20 cellular contexts compared by ENCODE assay signal in the genomic region with DNA sequence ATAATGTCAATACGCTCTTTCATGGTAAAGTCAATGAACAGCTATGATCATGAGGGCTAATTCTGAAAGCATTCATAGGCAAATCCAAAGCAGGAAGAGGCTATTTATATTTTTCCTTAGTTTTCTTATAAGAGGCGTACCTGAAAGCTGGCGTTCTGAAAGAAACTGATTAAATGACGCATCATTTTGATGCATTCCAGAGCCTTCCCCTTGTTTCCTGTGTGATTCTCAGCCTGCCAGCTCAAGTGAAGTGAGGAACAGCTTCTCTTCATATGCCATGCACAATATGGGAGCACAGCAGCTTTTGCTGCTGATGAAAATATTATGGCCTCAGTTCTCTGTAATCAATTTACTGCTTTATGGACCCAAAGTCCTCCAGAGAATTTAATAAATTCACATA.
"Had no signal": no experiment of that assay in that cellular context is flagged by ENCODE, and none has a peak within 500 bp of the region (broad histone marks: within the 10 kb centered on the region; RNA-seq: fewer than 3 reads in every experiment).

No MANE protein-coding gene starts in this region.

- H3K27me3 Mint-ChIP-seq: activated naive CD4-positive, alpha-beta T cell treated with anti-CD3 and anti-CD28 coated beads, Interleukin-2, amount 10 ng/mL, durations not matched to agents 7 days and 5 days had no signal

- H3K4me3 Mint-ChIP-seq: activated CD4-positive, alpha-beta memory T cell treated with anti-CD3 and anti-CD28 coated beads, Interleukin-2, amount 10 ng/mL, durations not matched to agents 7 days and 5 days; activated CD4-positive, alpha-beta T cell treated with anti-CD3 and anti-CD28 coated beads, Interleukin-2, amount 10 ng/mL, durations not matched to agents 7 days and 5 days; activated naive CD4-positive, alpha-beta T cell treated with anti-CD3 and anti-CD28 coated beads, Interleukin-2, amount 10 ng/mL, durations not matched to agents 7 days and 5 days; activated T-cell treated with anti-CD3 and anti-CD28 coated beads, Interleukin-2, amount 50 U/mL, for 24 hours; natural killer cell treated with Interleukin-12 subunit alpha and Interleukin-12 subunit beta and Interleukin-15 and Interleukin-18, amount 100 ng/mL, for 72 hours; stimulated activated naive B cell treated with anti-CD40 and anti-IgM and Interleukin-4, amounts not matched to agents 10 μg/mL and 1 μg/mL and 100 μg/mL, for 72 hours had no signal

- DNase-seq: activated CD4-positive, alpha-beta memory T cell treated with anti-CD3 and anti-CD28 coated beads, Interleukin-2, amount 10 ng/mL, durations not matched to agents 7 days and 5 days; activated CD4-positive, alpha-beta T cell treated with anti-CD3 and anti-CD28 coated beads, Interleukin-2, amount 10 ng/mL, durations not matched to agents 7 days and 5 days; activated CD4-positive, CD25-positive, alpha-beta regulatory T cell treated with anti-CD3 and anti-CD28 coated beads, Interleukin-2, amount 50 U/mL, for 72 hours; activated CD8-positive, alpha-beta memory T cell treated with anti-CD3 and anti-CD28 coated beads, Interleukin-2, amount 50 U/mL, for 48 hours; activated gamma-delta T cell; activated naive CD4-positive, alpha-beta T cell treated with anti-CD3 and anti-CD28 coated beads, Interleukin-2, amount 10 ng/mL, durations not matched to agents 7 days and 5 days; activated T-cell treated with anti-CD3 and anti-CD28 coated beads, Interleukin-2, amount 50 U/mL, for 24 hours; amygdala; caudate nucleus; glutamatergic neuron; left cardiac atrium; left ventricle myocardium superior; mucosa of descending colon; stimulated activated CD4-positive, alpha-beta T cell treated with anti-CD3 and anti-CD28 coated beads, Interleukin-1b, Interleukin-23, amount 100 ng/mL, for 48 hours; stimulated activated naive B cell treated with anti-CD40 and anti-IgM and Interleukin-4, amounts not matched to agents 10 μg/mL and 1 μg/mL and 100 μg/mL, for 72 hours; T1000; testis; transverse colon had no signal

- ATAC-seq: esophagus mucosa; left cardiac atrium; left ventricle myocardium superior; mucosa of descending colon; natural killer cell treated with Interleukin-12 subunit alpha and Interleukin-12 subunit beta and Interleukin-15 and Interleukin-18, amount 100 ng/mL, for 72 hours; stimulated activated naive B cell treated with anti-CD40 and anti-IgM and Interleukin-4, amounts not matched to agents 10 μg/mL and 1 μg/mL and 100 μg/mL, for 72 hours had no signal

- H3K9me3 Mint-ChIP-seq: activated CD4-positive, alpha-beta memory T cell treated with anti-CD3 and anti-CD28 coated beads, Interleukin-2, amount 10 ng/mL, durations not matched to agents 7 days and 5 days; activated CD4-positive, alpha-beta T cell treated with anti-CD3 and anti-CD28 coated beads, Interleukin-2, amount 10 ng/mL, durations not matched to agents 7 days and 5 days; activated naive CD4-positive, alpha-beta T cell treated with anti-CD3 and anti-CD28 coated beads, Interleukin-2, amount 10 ng/mL, durations not matched to agents 7 days and 5 days; activated T-cell treated with anti-CD3 and anti-CD28 coated beads, Interleukin-2, amount 50 U/mL, for 24 hours; natural killer cell treated with Interleukin-12 subunit alpha and Interleukin-12 subunit beta and Interleukin-15 and Interleukin-18, amount 100 ng/mL, for 72 hours; stimulated activated naive B cell treated with anti-CD40 and anti-IgM and Interleukin-4, amounts not matched to agents 10 μg/mL and 1 μg/mL and 100 μg/mL, for 72 hours had no signal

- H3K27ac Mint-ChIP-seq: activated CD4-positive, alpha-beta memory T cell treated with anti-CD3 and anti-CD28 coated beads, Interleukin-2, amount 10 ng/mL, durations not matched to agents 7 days and 5 days; activated CD4-positive, alpha-beta T cell treated with anti-CD3 and anti-CD28 coated beads, Interleukin-2, amount 10 ng/mL, durations not matched to agents 7 days and 5 days; activated naive CD4-positive, alpha-beta T cell treated with anti-CD3 and anti-CD28 coated beads, Interleukin-2, amount 10 ng/mL, durations not matched to agents 7 days and 5 days; activated T-cell treated with anti-CD3 and anti-CD28 coated beads, Interleukin-2, amount 50 U/mL, for 24 hours; natural killer cell treated with Interleukin-12 subunit alpha and Interleukin-12 subunit beta and Interleukin-15 and Interleukin-18, amount 100 ng/mL, for 72 hours; stimulated activated naive B cell treated with anti-CD40 and anti-IgM and Interleukin-4, amounts not matched to agents 10 μg/mL and 1 μg/mL and 100 μg/mL, for 72 hours had no signal

- H3K4me1 Mint-ChIP-seq: activated naive CD4-positive, alpha-beta T cell treated with anti-CD3 and anti-CD28 coated beads, Interleukin-2, amount 10 ng/mL, durations not matched to agents 7 days and 5 days had no signal

- H3K36me3 Mint-ChIP-seq: activated naive CD4-positive, alpha-beta T cell treated with anti-CD3 and anti-CD28 coated beads, Interleukin-2, amount 10 ng/mL, durations not matched to agents 7 days and 5 days; natural killer cell treated with Interleukin-12 subunit alpha and Interleukin-12 subunit beta and Interleukin-15 and Interleukin-18, amount 100 ng/mL, for 72 hours; stimulated activated naive B cell treated with anti-CD40 and anti-IgM and Interleukin-4, amounts not matched to agents 10 μg/mL and 1 μg/mL and 100 μg/mL, for 72 hours had no signal
